8 cellular contexts compared by ENCODE assay signal in the genomic region with DNA sequence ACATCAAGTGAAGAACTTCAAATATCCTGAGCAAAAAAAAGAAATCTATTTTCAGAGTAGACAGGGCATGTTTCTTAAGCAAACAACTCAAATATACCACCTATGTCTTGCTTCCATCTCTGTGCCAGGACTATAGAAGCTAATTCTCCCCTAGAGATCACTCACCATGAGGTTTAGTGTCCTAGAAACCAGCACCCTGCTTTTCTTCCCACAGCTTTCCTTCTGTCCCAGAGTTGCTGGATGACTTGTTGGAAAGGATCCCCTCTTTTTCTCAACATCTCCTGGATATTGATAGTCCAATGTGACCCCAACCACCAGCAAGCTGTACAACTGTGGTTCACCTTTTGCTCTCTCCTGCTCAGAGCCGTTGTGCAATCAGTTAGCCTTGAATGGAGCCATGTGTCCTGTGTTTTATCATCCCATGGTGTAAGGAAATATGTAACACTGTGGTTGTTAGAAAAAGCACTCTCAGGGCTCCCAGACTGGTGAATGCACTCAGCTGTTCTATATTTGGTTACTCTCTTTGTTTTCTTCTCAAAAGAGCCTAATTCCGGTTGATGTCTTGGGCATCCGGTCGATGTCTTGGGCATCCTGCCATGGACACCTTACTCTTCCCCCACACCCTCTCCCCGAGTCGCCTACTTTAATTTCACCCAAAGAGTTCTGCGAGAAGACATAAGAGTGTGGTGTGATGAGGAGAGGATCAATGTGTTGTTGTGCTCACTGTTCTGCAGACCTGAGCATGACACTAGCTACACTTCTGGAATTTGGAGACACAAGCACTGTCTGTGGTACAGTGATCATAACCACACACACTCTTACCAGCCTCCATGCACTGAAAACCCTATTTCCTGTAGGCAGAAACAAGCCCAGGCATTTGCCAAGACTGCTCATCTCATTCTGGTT. TPM values are rescaled to one million over a fixed set of nuclear protein-coding genes. Genes with fewer than 3 reads are reported as not detected.
DNase-seq lines count a peak whose midpoint lies in the region; ATAC-seq and TF ChIP-seq lines count a peak whose summit lies in the region.

No MANE protein-coding gene starts in this region.

- H3K27ac Mint-ChIP-seq in Caco-2 (ENCODE audit: unreplicated experiment), result no peak overlapping the region

- DNase-seq in RPMI7951 (ENCODE audit: low read depth) (peak; percentile 42), dermis blood vessel endothelial cell (peak; percentile 14), skeletal muscle cell (ENCODE audit: low read depth) (peak; percentile 90), OCI-M2 (lab: John Stamatoyannopoulos, UW; ENCODE audit: unreplicated experiment) (no peak), Caco-2 (no peak)

- H3K4me3 Mint-ChIP-seq in Caco-2 (ENCODE audit: unreplicated experiment), result no peak overlapping the region

- intact Hi-C loops in Caco-2 (cut with micrococcal nuclease; ENCODE audit: unreplicated experiment), result no loop called here

- H3K36me3 ChIP-seq in Caco-2 (ENCODE audit: control insufficient read depth, insufficient read depth, low read length), result no peaks in the 10 kb centered on the region

- no TSS peak for BruUV-seq in Caco-2 (replicated peaks; lab: Mats Ljungman, UMichigan)

- no peaks in the 10 kb centered on the region for H3K9me3 Mint-ChIP-seq in Caco-2 (ENCODE audit: unreplicated experiment)

- H3K4me3 ChIP-seq in skeletal muscle cell (ENCODE audit: low read depth, low read length), result peak overlapping the region; percentile 4
- no peak overlapping the region for H3K4me3 ChIP-seq in Caco-2 (ENCODE audit: low read depth, low read length)

- peaks cover 7% of the 10 kb centered on the region for H3K4me1 Mint-ChIP-seq in Caco-2 (ENCODE audit: low read depth, unreplicated experiment)

- ATAC-seq in GM19395 (IDR thresholded peaks at IDR 0.05; ENCODE audit: unreplicated experiment) (peak; percentile 52), GM19455 (IDR thresholded peaks at IDR 0.05; ENCODE audit: unreplicated experiment) (no peak), GM18519 (IDR thresholded peaks at IDR 0.05; ENCODE audit: low FRiP score, unreplicated experiment) (no peak)

- POLR2A ChIA-PET in Caco-2 (lab: Charles Lee), result no interaction called here

- no peak for TF ChIP-seq CTCF in Caco-2 (IDR thresholded peaks at IDR 0.05; ENCODE audit: insufficient read depth in 1 of 2, low read depth in 1 of 2, low read length in 1 of 2, severe bottlenecking in 1 of 2, unreplicated experiment in 1 of 2)

- no peaks in the 10 kb centered on the region for H3K9me3 ChIP-seq in Caco-2

- H3K4me1 ChIP-seq in Caco-2, result peaks cover 4% of the 10 kb centered on the region

- no peaks in the 10 kb centered on the region for H3K36me3 Mint-ChIP-seq in Caco-2 (ENCODE audit: insufficient read depth, unreplicated experiment)

- CTCF ChIA-PET in Caco-2 (lab: Charles Lee), result interaction anchor here (1.6 kb wide), 1 partner anchor 379 kb away, joined by 6 read pairs; no protein-coding TSS in a partner anchor

- no peaks in the 10 kb centered on the region for H3K27me3 ChIP-seq in Caco-2 (replicated peaks; ENCODE audit: control insufficient read depth, insufficient read depth, low read length)

- H3K27me3 Mint-ChIP-seq in Caco-2 (ENCODE audit: insufficient read depth, unreplicated experiment), result no peaks in the 10 kb centered on the region

RNA-seq across cellular contexts. Expression of gene TNFSF4, which starts 1.7 kb away (rescaled TPM):
- total RNA-seq in RPMI7951 (2014; rRNA removed; shearing (Covaris generic)), result 1.2 and 1.3 TPM in 2 replicates
- total RNA-seq in dermis blood vessel endothelial cell (2.7 TPM in 2 replicates), Caco-2 (2022) (1.3 and 1.7 TPM in 2 replicates)

Comparison
In these comparisons a context has a peak if more than half of its experiments do, and no peak if none do; other contexts are left out.
1. DNase-seq: peak in RPMI7951 (single experiment), dermis blood vessel endothelial cell (single experiment) and skeletal muscle cell (single experiment); none in OCI-M2 (single experiment) and Caco-2 (0 of 2).